In the genomic region with DNA sequence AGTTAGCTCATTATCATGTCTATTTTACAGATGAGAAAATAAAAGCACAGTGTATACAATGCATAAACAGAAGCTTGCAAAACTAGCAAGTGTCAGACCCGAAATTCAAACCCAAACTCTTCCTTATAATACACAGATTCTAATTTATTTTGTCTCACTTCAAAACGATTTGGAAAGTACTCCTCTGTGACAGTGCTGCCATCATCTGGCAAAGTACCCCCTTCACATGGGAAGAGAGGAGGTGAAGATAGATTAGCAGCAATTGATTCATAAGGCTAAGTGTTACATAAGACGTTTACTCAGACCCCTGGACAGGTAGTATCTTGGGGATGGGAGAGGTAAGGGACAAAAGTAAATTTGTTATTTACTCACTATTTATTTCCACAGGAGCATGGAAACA, we compare ENCODE assay signal across 11 cellular contexts.
DNase-seq lines count a peak whose midpoint lies in the region; ATAC-seq and TF ChIP-seq lines count a peak whose summit lies in the region.
"Had no signal": no experiment of that assay in that cellular context is flagged by ENCODE, and none has a peak within 500 bp of the region (broad histone marks: within the 10 kb centered on the region; RNA-seq: fewer than 3 reads in every experiment).

No MANE protein-coding gene starts in this region.

- no peaks in the 10 kb centered on the region for H3K36me3 ChIP-seq in NT2/D1 (ENCODE audit: insufficient read depth, insufficient read length, low read length)
- H3K36me3 ChIP-seq: esophagus muscularis mucosa, prostate gland had no signal

- DNase-seq in ACHN (peak; percentile 20), NT2/D1 (ENCODE audit: low read depth, low spot score) (peak; percentile 40), fibroblast of the aortic adventitia (ENCODE audit: low read depth) (peak; percentile 4), KG1 (lab: John Stamatoyannopoulos, UW) (no peak)
- DNase-seq: stimulated activated naive CD8-positive, alpha-beta T cell treated with anti-CD3 and anti-CD28 coated beads, Interleukin-15, Interleukin-2, amounts not matched to agents 100 U/mL and 50 U/mL, for 24 hours had no signal

- no peaks in the 10 kb centered on the region for H3K4me1 ChIP-seq in NT2/D1 (ENCODE audit: insufficient read depth, insufficient read length)
- H3K4me1 ChIP-seq: esophagus muscularis mucosa, prostate gland had no signal

- no peak overlapping the region for H3K4me3 ChIP-seq in NT2/D1 (ENCODE audit: insufficient read length, low read depth)
- H3K4me3 ChIP-seq in fibroblast of the aortic adventitia (ENCODE audit: low read depth, low read length): no peak overlapping the region
- H3K4me3 ChIP-seq: esophagus muscularis mucosa, prostate gland had no signal

- in situ Hi-C loops in ACHN (cut with HindIII; ENCODE audit: low pct_ligation_motif_present, low pct_unique_long_range_greater_than_20kb, low sequenced_read_pairs): no loop called here

- ATAC-seq in HG02970 (IDR thresholded peaks at IDR 0.05; ENCODE audit: low FRiP score, unreplicated experiment) (no peak), GM21723 (IDR thresholded peaks at IDR 0.05; ENCODE audit: unreplicated experiment) (no peak), HG03025 (IDR thresholded peaks at IDR 0.05; ENCODE audit: low FRiP score, unreplicated experiment) (no peak)
- ATAC-seq: stimulated activated naive CD8-positive, alpha-beta T cell treated with anti-CD3 and anti-CD28 coated beads, Interleukin-15, Interleukin-2, amounts not matched to agents 100 U/mL and 50 U/mL, for 24 hours had no signal

- no peak overlapping the region for H3K9ac ChIP-seq in NT2/D1 (ENCODE audit: insufficient read length, low read depth)

- TF ChIP-seq CTCF in GM12873 (IDR thresholded peaks at IDR 0.05; ENCODE audit: insufficient read depth, low read depth, low read length, missing control alignments): peak; percentile 7
- TF ChIP-seq CTCF in fibroblast of the aortic adventitia (IDR thresholded peaks at IDR 0.05; ENCODE audit: insufficient read depth, low read length): peak; percentile 14

- H3K9me3 ChIP-seq in NT2/D1 (ENCODE audit: insufficient read depth, low read length): no peaks in the 10 kb centered on the region
- H3K9me3 ChIP-seq: esophagus muscularis mucosa, prostate gland had no signal

- H3K27me3 ChIP-seq in NT2/D1 (ENCODE audit: insufficient read depth, insufficient read length): no peaks in the 10 kb centered on the region
- H3K27me3 ChIP-seq: esophagus muscularis mucosa had no signal
